Comparison of ENCODE assay signal across 28 cellular contexts in genomic region chrX:33149580-33149979, GRCh38.
"Had no signal": no experiment of that assay in that cellular context is flagged by ENCODE, and none has a peak within 500 bp of the region (broad histone marks: within the 10 kb centered on the region; RNA-seq: fewer than 3 reads in every experiment).

No MANE protein-coding gene starts in this region.

- H3K4me3 ChIP-seq: left lung, lower lobe of right lung, ovary, skin epidermis, stomach, testis, thyroid gland, transverse colon, upper lobe of left lung had no signal

- H3K9me3 ChIP-seq: left lung, lower lobe of right lung, ovary, stomach, testis, thyroid gland, transverse colon, upper lobe of left lung had no signal

- H3K4me3 Mint-ChIP-seq: immature natural killer cell; naive thymus-derived CD4-positive, alpha-beta T cell; natural killer cell treated with Interleukin-12 subunit alpha and Interleukin-12 subunit beta and Interleukin-15 and Interleukin-18, amount 100 ng/mL, for 72 hours; stimulated activated naive B cell treated with anti-CD40 and anti-IgM and Interleukin-4, amounts not matched to agents 10 μg/mL and 1 μg/mL and 100 μg/mL, for 72 hours had no signal

- H3K27me3 ChIP-seq: left lung, ovary, testis, thyroid gland, transverse colon, upper lobe of left lung had no signal

- H3K9me3 Mint-ChIP-seq: stimulated activated naive B cell treated with anti-CD40 and anti-IgM and Interleukin-4, amounts not matched to agents 10 μg/mL and 1 μg/mL and 100 μg/mL, for 72 hours had no signal

- H3K27me3 Mint-ChIP-seq: naive thymus-derived CD4-positive, alpha-beta T cell; natural killer cell treated with Interleukin-12 subunit alpha and Interleukin-12 subunit beta and Interleukin-15 and Interleukin-18, amount 100 ng/mL, for 72 hours; progenitor cell of endocrine pancreas; stimulated activated naive B cell treated with anti-CD40 and anti-IgM and Interleukin-4, amounts not matched to agents 10 μg/mL and 1 μg/mL and 100 μg/mL, for 72 hours had no signal

- H3K36me3 ChIP-seq: left lung, lower lobe of right lung, ovary, stomach, thyroid gland, transverse colon, upper lobe of left lung had no signal

- H3K27ac ChIP-seq: left lung, lower lobe of right lung, ovary, skin epidermis, stomach, testis, thyroid gland, transverse colon, upper lobe of left lung had no signal

- H3K36me3 Mint-ChIP-seq: immature natural killer cell; naive thymus-derived CD4-positive, alpha-beta T cell; natural killer cell treated with Interleukin-12 subunit alpha and Interleukin-12 subunit beta and Interleukin-15 and Interleukin-18, amount 100 ng/mL, for 72 hours; stimulated activated naive B cell treated with anti-CD40 and anti-IgM and Interleukin-4, amounts not matched to agents 10 μg/mL and 1 μg/mL and 100 μg/mL, for 72 hours had no signal

- H3K4me1 ChIP-seq: left lung, lower lobe of right lung, stomach, testis, thyroid gland, transverse colon, upper lobe of left lung had no signal

- ATAC-seq: left colon; left lung; lower lobe of right lung; naive thymus-derived CD4-positive, alpha-beta T cell; natural killer cell treated with Interleukin-12 subunit alpha and Interleukin-12 subunit beta and Interleukin-15 and Interleukin-18, amount 100 ng/mL, for 72 hours; right cardiac atrium; sciatic nerve; stimulated activated naive B cell treated with anti-CD40 and anti-IgM and Interleukin-4, amounts not matched to agents 10 μg/mL and 1 μg/mL and 100 μg/mL, for 72 hours; stimulated activated naive CD8-positive, alpha-beta T cell treated with anti-CD3 and anti-CD28 coated beads, Interleukin-15, Interleukin-2, amounts not matched to agents 100 U/mL and 50 U/mL, for 24 hours had no signal

- DNase-seq: head of caudate nucleus; hippocampal formation; immature natural killer cell; kidney; left colon; left lung; lower lobe of right lung; mammary epithelial cell; mesenchymal stem cell; naive thymus-derived CD4-positive, alpha-beta T cell; ovary; retina; right cardiac atrium; stimulated activated CD4-positive, alpha-beta T cell treated with anti-CD3 and anti-CD28 coated beads, Interleukin-12 subunit alpha, Interleukin-12 subunit beta, amount 100 ng/mL, for 4 hours; stimulated activated CD4-positive, alpha-beta T cell treated with anti-CD3 and anti-CD28 coated beads, Interleukin-15, amount 100 ng/mL, for 24 hours; stimulated activated CD4-positive, alpha-beta T cell treated with anti-CD3 and anti-CD28 coated beads, Interleukin-2, amount 100 ng/mL, for 24 hours; stimulated activated CD4-positive, alpha-beta T cell treated with anti-CD3 and anti-CD28 coated beads, Interleukin-4, amount 100 ng/mL, for 1 hour; stimulated activated naive B cell treated with anti-CD40 and anti-IgM and Interleukin-4, amounts not matched to agents 10 μg/mL and 1 μg/mL and 100 μg/mL, for 72 hours; stimulated activated naive CD8-positive, alpha-beta T cell treated with anti-CD3 and anti-CD28 coated beads, Interleukin-15, Interleukin-2, amounts not matched to agents 100 U/mL and 50 U/mL, for 24 hours; stomach; testis; thyroid gland; transverse colon; upper lobe of left lung had no signal

- H3K4me1 Mint-ChIP-seq: immature natural killer cell; naive thymus-derived CD4-positive, alpha-beta T cell; stimulated activated naive B cell treated with anti-CD40 and anti-IgM and Interleukin-4, amounts not matched to agents 10 μg/mL and 1 μg/mL and 100 μg/mL, for 72 hours had no signal

- H3K27ac Mint-ChIP-seq: immature natural killer cell; naive thymus-derived CD4-positive, alpha-beta T cell; natural killer cell treated with Interleukin-12 subunit alpha and Interleukin-12 subunit beta and Interleukin-15 and Interleukin-18, amount 100 ng/mL, for 72 hours; progenitor cell of endocrine pancreas; stimulated activated naive B cell treated with anti-CD40 and anti-IgM and Interleukin-4, amounts not matched to agents 10 μg/mL and 1 μg/mL and 100 μg/mL, for 72 hours had no signal
